ENCODE assay signal across 1 cellular context in the genomic region with DNA sequence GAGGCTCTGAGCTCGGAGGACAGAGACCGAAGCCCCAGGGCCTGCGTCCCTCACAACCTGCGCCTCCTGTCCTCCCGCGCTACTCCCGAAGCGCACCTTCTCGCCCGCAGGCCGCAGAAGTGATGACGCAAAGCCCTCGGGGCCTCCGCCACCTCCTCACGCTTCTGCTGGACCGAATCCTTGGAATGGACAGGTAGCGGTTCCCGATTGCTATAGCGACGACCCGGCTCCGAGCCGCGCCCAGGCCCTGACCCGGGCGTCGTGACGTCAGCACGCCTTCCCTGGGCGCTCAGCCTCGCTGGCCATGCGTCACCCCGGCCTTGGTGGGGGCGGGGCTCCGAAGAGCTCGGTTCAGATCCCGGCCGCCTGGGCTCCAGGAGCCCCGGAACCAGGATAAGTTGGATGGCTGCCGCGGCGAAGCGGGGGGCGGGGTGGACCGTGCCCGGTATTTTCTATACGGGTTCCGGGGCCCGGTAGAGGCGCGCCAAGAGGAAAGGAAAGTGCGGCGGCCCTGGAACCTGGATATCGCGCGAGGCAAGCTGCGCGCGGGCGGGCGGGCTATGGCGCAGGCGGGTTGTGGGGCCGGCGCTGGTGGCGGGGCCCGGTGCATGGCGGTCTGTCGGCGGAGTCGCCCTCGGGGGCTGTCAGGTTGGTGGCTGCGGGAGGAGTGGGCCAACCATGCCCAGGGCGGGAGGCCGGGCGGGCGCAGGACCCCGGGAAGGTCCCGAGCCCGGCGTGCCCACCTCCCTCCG.
TF ChIP-seq lines count a peak whose summit lies in the region.

A gene (plus strand): TSS at position 542 of the 752 bp plus-strand sequence. CDS start 21,417 bp downstream, outside the sequence.

TF ChIP-seq in HepG2, 621 proteins besides CTCF, POLR2A, EP300 and RAD21 (continued from another document and continues in another):
- TF ChIP-seq, protein P1, sequence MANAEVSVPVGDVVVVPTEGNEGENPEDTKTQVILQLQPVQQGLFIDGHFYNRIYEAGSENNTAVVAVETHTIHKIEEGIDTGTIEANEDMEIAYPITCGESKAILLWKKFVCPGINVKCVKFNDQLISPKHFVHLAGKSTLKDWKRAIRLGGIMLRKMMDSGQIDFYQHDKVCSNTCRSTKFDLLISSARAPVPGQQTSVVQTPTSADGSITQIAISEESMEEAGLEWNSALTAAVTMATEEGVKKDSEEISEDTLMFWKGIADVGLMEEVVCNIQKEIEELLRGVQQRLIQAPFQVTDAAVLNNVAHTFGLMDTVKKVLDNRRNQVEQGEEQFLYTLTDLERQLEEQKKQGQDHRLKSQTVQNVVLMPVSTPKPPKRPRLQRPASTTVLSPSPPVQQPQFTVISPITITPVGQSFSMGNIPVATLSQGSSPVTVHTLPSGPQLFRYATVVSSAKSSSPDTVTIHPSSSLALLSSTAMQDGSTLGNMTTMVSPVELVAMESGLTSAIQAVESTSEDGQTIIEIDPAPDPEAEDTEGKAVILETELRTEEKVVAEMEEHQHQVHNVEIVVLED (CRISPR knock-in tag; IDR thresholded peaks at IDR 0.05; ENCODE audit: borderline replicate concordance): peak; percentile 100
- TF ChIP-seq ZSCAN20 (CRISPR knock-in tag; IDR thresholded peaks at IDR 0.05; ENCODE audit: borderline replicate concordance) (peak; percentile 97), FOSL2 (CRISPR knock-in tag; IDR thresholded peaks at IDR 0.05) (peak; percentile 90), IRX3 (CRISPR knock-in tag; IDR thresholded peaks at IDR 0.05; ENCODE audit: borderline replicate concordance, low read depth) (peak; percentile 98), RXRA (CRISPR knock-in tag; IDR thresholded peaks at IDR 0.05) (peak; percentile 95), IKZF4 (CRISPR knock-in tag; IDR thresholded peaks at IDR 0.05; ENCODE audit: borderline replicate concordance, low read depth, not compliant biosample characterization) (no peak), CREM (IDR thresholded peaks at IDR 0.05) (peak; percentile 94), CREM (CRISPR knock-in tag; IDR thresholded peaks at IDR 0.05) (peak; percentile 72), GABPA (IDR thresholded peaks at IDR 0.05; ENCODE audit: low read depth, low read length) (peak; percentile 33; the same call in 1 of the 2 replicates), GABPA (CRISPR knock-in tag; IDR thresholded peaks at IDR 0.05; ENCODE audit: low read depth) (peak; percentile 68; the same call in 1 of the 2 replicates), RBM39 (IDR thresholded peaks at IDR 0.05; ENCODE audit: low read depth, low read length, poor library complexity, severe bottlenecking) (peak; percentile 99), LCORL (IDR thresholded peaks at IDR 0.05) (no peak), LCORL (CRISPR knock-in tag; IDR thresholded peaks at IDR 0.05) (peak; percentile 88), EHMT2 (IDR thresholded peaks at IDR 0.05; ENCODE audit: borderline replicate concordance, low read depth, low read length) (no peak), KLF16 (CRISPR knock-in tag; IDR thresholded peaks at IDR 0.05) (peak in 1 of 2 experiments; percentile 99; a peak in 2 of 4 replicates), ZNF747 (CRISPR knock-in tag; IDR thresholded peaks at IDR 0.05; ENCODE audit: borderline replicate concordance) (peak; percentile 68), DNMT3B (CRISPR knock-in tag; conservative IDR thresholded peaks at IDR 0.05) (peak; percentile 86; the same call in 1 of the 2 replicates), ZNF354B (CRISPR knock-in tag; IDR thresholded peaks at IDR 0.05) (peak; percentile 86; the same call in 1 of the 2 replicates), ZNF761 (CRISPR knock-in tag; conservative IDR thresholded peaks at IDR 0.05) (peak; percentile 96), ZNF570 (CRISPR knock-in tag; IDR thresholded peaks at IDR 0.05; ENCODE audit: borderline replicate concordance) (no peak), SRSF1 (optimal IDR thresholded peaks at IDR 0.05; ENCODE audit: low read depth, low read length) (no peak), ZBTB20 (CRISPR knock-in tag; IDR thresholded peaks at IDR 0.05; ENCODE audit: borderline replicate concordance, low read depth) (peak; percentile 91), YEATS2 (CRISPR knock-in tag; IDR thresholded peaks at IDR 0.05; ENCODE audit: borderline replicate concordance) (peak; percentile 96), ATF7 (IDR thresholded peaks at IDR 0.05) (peak; percentile 82), ATF7 (CRISPR knock-in tag; IDR thresholded peaks at IDR 0.05) (peak; percentile 90), GATA4 (IDR thresholded peaks at IDR 0.05; ENCODE audit: borderline replicate concordance, low read depth) (no peak), NKX3-1 (CRISPR knock-in tag; IDR thresholded peaks at IDR 0.05) (peak; percentile 93), CENPT (CRISPR knock-in tag; IDR thresholded peaks at IDR 0.05; ENCODE audit: low read depth) (0 out of 2 replicates have a peak, but pooled peaks have one; percentile 27)
- TF ChIP-seq, protein P2, sequence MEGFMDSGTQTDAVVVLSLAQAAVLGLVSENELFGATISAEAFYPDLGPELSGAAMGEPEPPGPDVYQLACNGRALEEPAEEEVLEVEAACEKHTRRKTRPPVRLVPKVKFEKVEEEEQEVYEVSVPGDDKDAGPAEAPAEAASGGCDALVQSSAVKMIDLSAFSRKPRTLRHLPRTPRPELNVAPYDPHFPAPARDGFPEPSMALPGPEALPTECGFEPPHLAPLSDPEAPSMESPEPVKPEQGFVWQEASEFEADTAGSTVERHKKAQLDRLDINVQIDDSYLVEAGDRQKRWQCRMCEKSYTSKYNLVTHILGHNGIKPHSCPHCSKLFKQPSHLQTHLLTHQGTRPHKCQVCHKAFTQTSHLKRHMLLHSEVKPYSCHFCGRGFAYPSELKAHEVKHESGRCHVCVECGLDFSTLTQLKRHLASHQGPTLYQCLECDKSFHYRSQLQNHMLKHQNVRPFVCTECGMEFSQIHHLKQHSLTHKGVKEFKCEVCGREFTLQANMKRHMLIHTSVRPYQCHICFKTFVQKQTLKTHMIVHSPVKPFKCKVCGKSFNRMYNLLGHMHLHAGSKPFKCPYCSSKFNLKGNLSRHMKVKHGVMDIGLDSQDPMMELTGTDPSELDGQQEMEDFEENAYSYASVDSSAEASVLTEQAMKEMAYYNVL (CRISPR knock-in tag; IDR thresholded peaks at IDR 0.05; ENCODE audit: borderline replicate concordance): no peak; the same call in 1 of the 2 replicates
- TF ChIP-seq, protein P3, sequence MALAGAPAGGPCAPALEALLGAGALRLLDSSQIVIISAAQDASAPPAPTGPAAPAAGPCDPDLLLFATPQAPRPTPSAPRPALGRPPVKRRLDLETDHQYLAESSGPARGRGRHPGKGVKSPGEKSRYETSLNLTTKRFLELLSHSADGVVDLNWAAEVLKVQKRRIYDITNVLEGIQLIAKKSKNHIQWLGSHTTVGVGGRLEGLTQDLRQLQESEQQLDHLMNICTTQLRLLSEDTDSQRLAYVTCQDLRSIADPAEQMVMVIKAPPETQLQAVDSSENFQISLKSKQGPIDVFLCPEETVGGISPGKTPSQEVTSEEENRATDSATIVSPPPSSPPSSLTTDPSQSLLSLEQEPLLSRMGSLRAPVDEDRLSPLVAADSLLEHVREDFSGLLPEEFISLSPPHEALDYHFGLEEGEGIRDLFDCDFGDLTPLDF (CRISPR knock-in tag; IDR thresholded peaks at IDR 0.05): peak; percentile 96
- TF ChIP-seq, protein P4, sequence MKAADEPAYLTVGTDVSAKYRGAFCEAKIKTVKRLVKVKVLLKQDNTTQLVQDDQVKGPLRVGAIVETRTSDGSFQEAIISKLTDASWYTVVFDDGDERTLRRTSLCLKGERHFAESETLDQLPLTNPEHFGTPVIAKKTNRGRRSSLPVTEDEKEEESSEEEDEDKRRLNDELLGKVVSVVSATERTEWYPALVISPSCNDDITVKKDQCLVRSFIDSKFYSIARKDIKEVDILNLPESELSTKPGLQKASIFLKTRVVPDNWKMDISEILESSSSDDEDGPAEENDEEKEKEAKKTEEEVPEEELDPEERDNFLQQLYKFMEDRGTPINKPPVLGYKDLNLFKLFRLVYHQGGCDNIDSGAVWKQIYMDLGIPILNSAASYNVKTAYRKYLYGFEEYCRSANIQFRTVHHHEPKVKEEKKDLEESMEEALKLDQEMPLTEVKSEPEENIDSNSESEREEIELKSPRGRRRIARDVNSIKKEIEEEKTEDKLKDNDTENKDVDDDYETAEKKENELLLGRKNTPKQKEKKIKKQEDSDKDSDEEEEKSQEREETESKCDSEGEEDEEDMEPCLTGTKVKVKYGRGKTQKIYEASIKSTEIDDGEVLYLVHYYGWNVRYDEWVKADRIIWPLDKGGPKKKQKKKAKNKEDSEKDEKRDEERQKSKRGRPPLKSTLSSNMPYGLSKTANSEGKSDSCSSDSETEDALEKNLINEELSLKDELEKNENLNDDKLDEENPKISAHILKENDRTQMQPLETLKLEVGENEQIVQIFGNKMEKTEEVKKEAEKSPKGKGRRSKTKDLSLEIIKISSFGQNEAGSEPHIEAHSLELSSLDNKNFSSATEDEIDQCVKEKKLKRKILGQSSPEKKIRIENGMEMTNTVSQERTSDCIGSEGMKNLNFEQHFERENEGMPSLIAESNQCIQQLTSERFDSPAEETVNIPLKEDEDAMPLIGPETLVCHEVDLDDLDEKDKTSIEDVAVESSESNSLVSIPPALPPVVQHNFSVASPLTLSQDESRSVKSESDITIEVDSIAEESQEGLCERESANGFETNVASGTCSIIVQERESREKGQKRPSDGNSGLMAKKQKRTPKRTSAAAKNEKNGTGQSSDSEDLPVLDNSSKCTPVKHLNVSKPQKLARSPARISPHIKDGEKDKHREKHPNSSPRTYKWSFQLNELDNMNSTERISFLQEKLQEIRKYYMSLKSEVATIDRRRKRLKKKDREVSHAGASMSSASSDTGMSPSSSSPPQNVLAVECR (CRISPR knock-in tag; IDR thresholded peaks at IDR 0.05; ENCODE audit: borderline replicate concordance): peak; percentile 99
- TF ChIP-seq, protein P5, sequence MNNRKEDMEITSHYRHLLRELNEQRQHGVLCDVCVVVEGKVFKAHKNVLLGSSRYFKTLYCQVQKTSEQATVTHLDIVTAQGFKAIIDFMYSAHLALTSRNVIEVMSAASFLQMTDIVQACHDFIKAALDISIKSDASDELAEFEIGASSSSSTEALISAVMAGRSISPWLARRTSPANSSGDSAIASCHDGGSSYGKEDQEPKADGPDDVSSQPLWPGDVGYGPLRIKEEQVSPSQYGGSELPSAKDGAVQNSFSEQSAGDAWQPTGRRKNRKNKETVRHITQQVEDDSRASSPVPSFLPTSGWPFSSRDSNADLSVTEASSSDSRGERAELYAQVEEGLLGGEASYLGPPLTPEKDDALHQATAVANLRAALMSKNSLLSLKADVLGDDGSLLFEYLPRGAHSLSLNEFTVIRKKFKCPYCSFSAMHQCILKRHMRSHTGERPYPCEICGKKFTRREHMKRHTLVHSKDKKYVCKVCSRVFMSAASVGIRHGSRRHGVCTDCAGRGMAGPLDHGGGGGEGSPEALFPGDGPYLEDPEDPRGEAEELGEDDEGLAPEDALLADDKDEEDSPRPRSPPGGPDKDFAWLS (CRISPR knock-in tag; IDR thresholded peaks at IDR 0.05; ENCODE audit: borderline replicate concordance): no peak
- TF ChIP-seq, protein P6, sequence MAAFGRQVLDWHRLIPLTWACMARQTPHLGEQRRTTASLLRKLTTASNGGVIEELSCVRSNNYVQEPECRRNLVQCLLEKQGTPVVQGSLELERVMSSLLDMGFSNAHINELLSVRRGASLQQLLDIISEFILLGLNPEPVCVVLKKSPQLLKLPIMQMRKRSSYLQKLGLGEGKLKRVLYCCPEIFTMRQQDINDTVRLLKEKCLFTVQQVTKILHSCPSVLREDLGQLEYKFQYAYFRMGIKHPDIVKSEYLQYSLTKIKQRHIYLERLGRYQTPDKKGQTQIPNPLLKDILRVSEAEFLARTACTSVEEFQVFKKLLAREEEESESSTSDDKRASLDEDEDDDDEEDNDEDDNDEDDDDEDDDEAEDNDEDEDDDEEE (CRISPR knock-in tag; IDR thresholded peaks at IDR 0.05): peak; percentile 79; the same call in 1 of the 2 replicates
- TF ChIP-seq, protein P7, sequence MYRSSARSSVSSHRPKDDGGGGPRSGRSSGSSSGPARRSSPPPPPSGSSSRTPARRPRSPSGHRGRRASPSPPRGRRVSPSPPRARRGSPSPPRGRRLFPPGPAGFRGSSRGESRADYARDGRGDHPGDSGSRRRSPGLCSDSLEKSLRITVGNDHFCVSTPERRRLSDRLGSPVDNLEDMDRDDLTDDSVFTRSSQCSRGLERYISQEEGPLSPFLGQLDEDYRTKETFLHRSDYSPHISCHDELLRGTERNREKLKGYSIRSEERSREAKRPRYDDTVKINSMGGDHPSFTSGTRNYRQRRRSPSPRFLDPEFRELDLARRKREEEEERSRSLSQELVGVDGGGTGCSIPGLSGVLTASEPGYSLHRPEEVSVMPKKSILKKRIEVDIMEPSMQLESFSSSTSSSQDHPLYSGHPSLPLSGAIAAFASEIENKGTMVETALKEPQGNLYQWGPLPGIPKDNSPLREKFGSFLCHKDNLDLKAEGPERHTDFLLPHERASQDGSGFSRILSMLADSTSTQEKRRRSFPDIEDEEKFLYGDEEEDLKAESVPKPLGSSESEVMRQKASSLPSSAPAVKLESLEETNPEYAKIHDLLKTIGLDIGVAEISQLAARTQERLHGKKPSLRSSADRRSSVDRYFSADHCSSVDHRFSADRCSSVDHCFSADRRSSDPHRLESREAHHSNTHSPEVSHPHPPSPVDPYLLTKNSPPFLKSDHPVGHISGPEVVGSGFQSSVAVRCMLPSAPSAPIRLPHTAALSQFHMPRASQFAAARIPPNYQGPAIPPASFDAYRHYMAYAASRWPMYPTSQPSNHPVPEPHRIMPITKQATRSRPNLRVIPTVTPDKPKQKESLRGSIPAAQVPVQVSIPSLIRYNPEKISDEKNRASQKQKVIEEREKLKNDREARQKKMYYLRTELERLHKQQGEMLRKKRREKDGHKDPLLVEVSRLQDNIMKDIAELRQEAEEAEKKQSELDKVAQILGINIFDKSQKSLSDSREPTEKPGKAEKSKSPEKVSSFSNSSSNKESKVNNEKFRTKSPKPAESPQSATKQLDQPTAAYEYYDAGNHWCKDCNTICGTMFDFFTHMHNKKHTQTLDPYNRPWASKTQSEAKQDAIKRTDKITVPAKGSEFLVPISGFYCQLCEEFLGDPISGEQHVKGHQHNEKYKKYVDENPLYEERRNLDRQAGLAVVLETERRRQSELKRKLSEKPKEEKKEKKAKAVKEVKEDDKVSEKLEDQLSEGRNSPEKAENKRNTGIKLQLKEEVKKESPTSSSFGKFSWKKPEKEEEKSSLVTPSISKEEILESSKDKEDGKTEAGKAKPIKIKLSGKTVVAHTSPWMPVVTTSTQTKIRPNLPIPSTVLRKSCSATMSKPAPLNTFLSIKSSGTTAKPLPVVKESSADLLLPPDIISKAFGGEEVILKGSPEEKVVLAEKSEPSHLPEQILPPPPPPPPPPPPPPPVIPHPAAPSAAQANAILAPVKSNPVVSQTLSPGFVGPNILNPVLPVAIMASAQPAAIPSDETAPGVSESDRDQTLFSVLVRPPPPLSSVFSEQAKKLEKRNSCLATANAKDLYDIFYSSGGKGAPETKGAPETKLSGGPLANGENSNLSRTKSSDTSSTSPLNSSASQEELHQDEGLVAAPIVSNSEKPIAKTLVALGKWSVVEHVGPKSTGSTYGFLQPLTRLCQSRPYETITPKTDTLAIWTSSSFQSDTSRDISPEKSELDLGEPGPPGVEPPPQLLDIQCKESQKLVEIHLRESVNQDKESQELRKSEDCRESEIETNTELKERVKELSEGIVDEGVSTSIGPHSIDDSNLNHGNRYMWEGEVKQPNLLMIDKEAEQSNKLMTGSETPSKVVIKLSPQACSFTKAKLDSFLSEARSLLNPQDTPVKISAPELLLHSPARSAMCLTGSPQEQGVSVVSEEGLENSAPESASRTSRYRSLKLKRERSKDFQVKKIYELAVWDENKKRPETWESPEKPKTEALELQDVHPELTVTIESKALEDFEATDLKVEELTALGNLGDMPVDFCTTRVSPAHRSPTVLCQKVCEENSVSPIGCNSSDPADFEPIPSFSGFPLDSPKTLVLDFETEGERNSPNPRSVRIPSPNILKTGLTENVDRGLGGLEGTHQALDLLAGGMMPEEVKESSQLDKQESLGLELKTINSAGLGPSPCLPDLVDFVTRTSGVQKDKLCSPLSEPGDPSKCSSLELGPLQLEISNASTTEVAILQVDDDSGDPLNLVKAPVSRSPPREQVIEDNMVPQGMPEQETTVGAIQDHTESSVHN (CRISPR knock-in tag; IDR thresholded peaks at IDR 0.05): no peak
